In genomic region chr16:23452572-23453337, GRCh38 we compare ENCODE assay signal across 9 cellular contexts. TPM values are rescaled to one million over a fixed set of nuclear protein-coding genes. Genes with fewer than 3 reads are reported as not detected.
DNase-seq lines count a peak whose midpoint lies in the region; ATAC-seq, FAIRE-seq and TF ChIP-seq lines count a peak whose summit lies in the region.
"Had no signal": no experiment of that assay in that cellular context is flagged by ENCODE, and none has a peak within 500 bp of the region (broad histone marks: within the 10 kb centered on the region; RNA-seq: fewer than 3 reads in every experiment).

Gene COG7 (minus strand): TSS chr16:23453189. CDS start chr16:23452994, 195 bp downstream.

- peak within 1 kb of the TSS; percentile 85 to 100 (median 87) for H3K4me3 ChIP-seq in HepG2 (replicated peaks in 1 of 3; ENCODE audit: insufficient read depth in 1 of 3, low read depth in 2 of 3, low read length in 3 of 3)

- H3K27ac Mint-ChIP-seq in activated CD4-positive, alpha-beta memory T cell treated with anti-CD3 and anti-CD28 coated beads for 36 hours: peak within 1 kb of the TSS; percentile 52

- in situ Hi-C loops in HepG2 (cut with HindIII; ENCODE audit: extremely low pct_ligation_motif_present, low pct_unique_long_range_greater_than_20kb): no loop called here

- TF ChIP-seq EP300 in HepG2 (IDR thresholded peaks at IDR 0.05; ENCODE audit: low read depth in 2 of 2, low read length in 2 of 2) (peak in 1 of 2 experiments; percentile 59; a peak in 1 of 4 replicates), HepG2 (CRISPR knock-in tag; IDR thresholded peaks at IDR 0.05; ENCODE audit: borderline replicate concordance) (peak; percentile 43; the same call in 1 of the 2 replicates)

- TSS peak; percentile 79 for BruUV-seq in HepG2 (replicated peaks; lab: Mats Ljungman, UMichigan)

- H3K27me3 Mint-ChIP-seq in activated CD4-positive, alpha-beta memory T cell treated with anti-CD3 and anti-CD28 coated beads for 36 hours: no peaks in the 10 kb centered on the region

- FAIRE-seq in HepG2 (lab: Jason Lieb, UNC): peak; percentile 59
- FAIRE-seq: TTC549 had no signal

- DNase-seq in Ammon's horn (ENCODE audit: low spot score) (peak; percentile 84), NCI-H748 treated with DMSO at 0.1 percent for 48 hours (lab: John Stamatoyannopoulos, UW) (peak; percentile 47), dermis microvascular lymphatic vessel endothelial cell (ENCODE audit: low read depth in 2 of 2) (peak; percentile 80 to 89), HepG2 (ENCODE audit: low spot score) (peak; percentile 87)
- peak; percentile 91 for DNase-seq in activated CD4-positive, alpha-beta memory T cell treated with anti-CD3 and anti-CD28 coated beads for 36 hours
- DNase-seq in stimulated activated CD4-positive, alpha-beta T cell treated with anti-CD3 and anti-CD28 coated beads, Interleukin-2, amount 100 ng/mL, for 4 hours (ENCODE audit: low read depth): peak; percentile 74

- no peaks in the 10 kb centered on the region for H3K9me3 ChIP-seq in HepG2 (ENCODE audit: low read length)

- TF ChIP-seq RAD21 in HepG2 (CRISPR knock-in tag; IDR thresholded peaks at IDR 0.05): peak; percentile 57; the same call in 1 of the 2 replicates

- H3K9ac ChIP-seq in HepG2 (ENCODE audit: insufficient read depth, low read depth, low read length): peak within 1 kb of the TSS; percentile 96

- CTCF ChIA-PET in activated CD4-positive, alpha-beta memory T cell treated with anti-CD3 and anti-CD28 coated beads for 36 hours (lab: Charles Lee): interaction anchor here (0.8 to 3.2 kb wide), 5 partner anchors 8 to 105 kb away, joined by 3 to 32 read pairs (median 4); partner anchors contain the start of genes EARS2 and UBFD1
- CTCF ChIA-PET in HepG2 (lab: Yijun Ruan, JAX; ENCODE audit: low intra/inter-chr PET ratio, low total read pairs): interaction anchor here (1.8 kb wide), 1 partner anchor 18 kb away, joined by 13 read pairs; no protein-coding TSS in a partner anchor

- peaks cover 2% of the 10 kb centered on the region for H3K36me3 Mint-ChIP-seq in activated CD4-positive, alpha-beta memory T cell treated with anti-CD3 and anti-CD28 coated beads for 36 hours

- H3K4me3 Mint-ChIP-seq in activated CD4-positive, alpha-beta memory T cell treated with anti-CD3 and anti-CD28 coated beads for 36 hours: peak within 1 kb of the TSS; percentile 91

- H3K27ac ChIP-seq in HepG2 (ENCODE audit: extremely low read length, insufficient read depth, low read length): peak within 1 kb of the TSS; percentile 90

- POLR2A ChIA-PET in activated CD4-positive, alpha-beta memory T cell treated with anti-CD3 and anti-CD28 coated beads for 36 hours (lab: Charles Lee): interaction anchor here (1.0 to 1.4 kb wide), 3 partner anchors 52 to 105 kb away, joined by 3 to 5 read pairs (median 4); partner anchors contain the start of gene UBFD1
- POLR2A ChIA-PET in HepG2 (lab: Yijun Ruan, JAX): interaction anchor here (0.6 to 1.6 kb wide), 4 partner anchors 8 to 105 kb away, joined by 3 to 5 read pairs (median 4); partner anchors contain the start of genes EARS2 and UBFD1

- H2AFZ ChIP-seq in HepG2 (ENCODE audit: low read length): peak within 1 kb of the TSS; percentile 60

- no peaks in the 10 kb centered on the region for H3K9me3 Mint-ChIP-seq in activated CD4-positive, alpha-beta memory T cell treated with anti-CD3 and anti-CD28 coated beads for 36 hours

- H3K4me2 ChIP-seq in HepG2 (ENCODE audit: low read depth, low read length): peak within 1 kb of the TSS; percentile 92

- peaks cover 2 to 18% of the 10 kb centered on the region in 2 experiments; a peak in 3 of 5 replicates for H3K36me3 ChIP-seq in HepG2 (replicated peaks in 1 of 2; ENCODE audit: control insufficient read depth in 1 of 2, insufficient read depth in 2 of 2, low read length in 2 of 2)

- ATAC-seq in HG03442 (IDR thresholded peaks at IDR 0.05; ENCODE audit: unreplicated experiment) (peak; percentile 85), HepG2 (peak; percentile 94)

- H3K79me2 ChIP-seq in HepG2 (ENCODE audit: insufficient read depth, low read length): peaks cover 28% of the 10 kb centered on the region

- no peaks in the 10 kb centered on the region; a peak in 1 of 5 replicates for H3K27me3 ChIP-seq in HepG2 (ENCODE audit: control insufficient read depth in 1 of 2, insufficient read depth in 2 of 2, low read length in 2 of 2)

- TF ChIP-seq CTCF in HepG2 (CRISPR knock-in tag; IDR thresholded peaks at IDR 0.05): peak; percentile 27

- H3K4me1 ChIP-seq in HepG2 (ENCODE audit: insufficient read depth, low read length): peaks cover 35% of the 10 kb centered on the region

- peaks cover 25% of the 10 kb centered on the region for H3K4me1 Mint-ChIP-seq in activated CD4-positive, alpha-beta memory T cell treated with anti-CD3 and anti-CD28 coated beads for 36 hours (ENCODE audit: low read depth)

- WGBS in HepG2 (ENCODE audit: low lambda C conversion rate): 1% methylated on average over 32 of the region's 57 CpGs

- intact Hi-C loops in activated CD4-positive, alpha-beta memory T cell treated with anti-CD3 and anti-CD28 coated beads for 36 hours (cut with micrococcal nuclease): loop anchor here (1.0 to 2.0 kb wide), 3 partner anchors 52 to 144 kb away; partner anchors contain the start of genes EARS2, NDUFAB1 and UBFD1
- intact Hi-C loops in HepG2 (cut with micrococcal nuclease; ENCODE audit: unreplicated experiment): loop anchor here (2.0 kb wide), 1 partner anchor 104 kb away; the partner anchor contains the start of genes EARS2 and UBFD1

- peak; percentile 35 for TF ChIP-seq POLR2A in GM19193 (IDR thresholded peaks at IDR 0.05; ENCODE audit: extremely low read depth, insufficient read depth, insufficient read length)
- peak; percentile 89 to 98 for TF ChIP-seq POLR2A in HepG2 (IDR thresholded peaks at IDR 0.05; ENCODE audit: insufficient read depth in 1 of 2, low read depth in 2 of 2, low read length in 2 of 2)

- H4K20me1 ChIP-seq in HepG2 (ENCODE audit: insufficient read depth, low read length): peaks cover 9% of the 10 kb centered on the region; the same call in 1 of the 2 replicates

TF ChIP-seq in HepG2, 621 proteins besides CTCF, POLR2A, EP300 and RAD21 (continues in another document):
- TF ChIP-seq, protein P1, sequence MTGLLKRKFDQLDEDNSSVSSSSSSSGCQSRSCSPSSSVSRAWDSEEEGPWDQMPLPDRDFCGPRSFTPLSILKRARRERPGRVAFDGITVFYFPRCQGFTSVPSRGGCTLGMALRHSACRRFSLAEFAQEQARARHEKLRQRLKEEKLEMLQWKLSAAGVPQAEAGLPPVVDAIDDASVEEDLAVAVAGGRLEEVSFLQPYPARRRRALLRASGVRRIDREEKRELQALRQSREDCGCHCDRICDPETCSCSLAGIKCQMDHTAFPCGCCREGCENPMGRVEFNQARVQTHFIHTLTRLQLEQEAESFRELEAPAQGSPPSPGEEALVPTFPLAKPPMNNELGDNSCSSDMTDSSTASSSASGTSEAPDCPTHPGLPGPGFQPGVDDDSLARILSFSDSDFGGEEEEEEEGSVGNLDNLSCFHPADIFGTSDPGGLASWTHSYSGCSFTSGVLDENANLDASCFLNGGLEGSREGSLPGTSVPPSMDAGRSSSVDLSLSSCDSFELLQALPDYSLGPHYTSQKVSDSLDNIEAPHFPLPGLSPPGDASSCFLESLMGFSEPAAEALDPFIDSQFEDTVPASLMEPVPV (CRISPR knock-in tag; IDR thresholded peaks at IDR 0.05): peak; percentile 95; the same call in 1 of the 2 replicates
- TF ChIP-seq ZNF639 (CRISPR knock-in tag; conservative IDR thresholded peaks at IDR 0.05) (peak; percentile 90), CCDC6 (CRISPR knock-in tag; IDR thresholded peaks at IDR 0.05) (peak; percentile 99), SPEN (CRISPR knock-in tag; IDR thresholded peaks at IDR 0.05; ENCODE audit: low read depth) (peak; percentile 96)

RNA-seq across cellular contexts. Expression of gene COG7, which starts in this region (rescaled TPM):
- 10 to 100 TPM; 17.0 to 18.1 TPM for total RNA-seq in activated CD4-positive, alpha-beta memory T cell treated with anti-CD3 and anti-CD28 coated beads for 36 hours
- total RNA-seq in dermis microvascular lymphatic vessel endothelial cell (7.6 and 13.7 TPM in 2 replicates), HepG2 (2016; rRNA removed; fragmentation: Illumina TruSeq; extraction: Trizol) (12.6 and 15.4 TPM in 2 replicates)
- 9.2 and 9.5 TPM in 2 replicates for total RNA-seq in HepG2 (2016; cell fraction: cytosol; rRNA removed; fragmentation: Illumina TruSeq; extraction: Trizol; ENCODE audit: low read depth)
- 14.1 and 14.7 TPM in 2 replicates for total RNA-seq in HepG2 (2016; cell fraction: insoluble cytoplasmic fraction; rRNA removed; fragmentation: Illumina TruSeq; extraction: Trizol)
- 8.1 and 9.4 TPM in 2 replicates for total RNA-seq in HepG2 (2016; cell fraction: membrane; rRNA removed; fragmentation: Illumina TruSeq; extraction: Trizol)
- total RNA-seq in HepG2 (2016; cell fraction: nucleus; rRNA removed; fragmentation: Illumina TruSeq; extraction: Trizol): 16.3 and 18.0 TPM in 2 replicates
- 51.0 and 54.5 TPM in 2 replicates for polyA plus RNA-seq in HepG2 (2011; rRNA removed)
- polyA plus RNA-seq in HepG2 (2011; cell fraction: cytosol; rRNA removed): 32.5 and 55.6 TPM in 2 replicates
- polyA plus RNA-seq in HepG2 (2011; cell fraction: nucleus; rRNA removed): 105 and 118 TPM in 2 replicates
- polyA plus RNA-seq in HepG2 (2012): 18.4 and 20.0 TPM in 2 replicates
- 1.5 and 2.3 TPM in 2 replicates for polyA plus RNA-seq in HepG2 (2016; cell fraction: cytosol; fragmentation: Illumina TruSeq; extraction: Trizol; ENCODE audit: low read depth)
- polyA plus RNA-seq in HepG2 (2016; cell fraction: insoluble cytoplasmic fraction; fragmentation: Illumina TruSeq; extraction: Trizol; ENCODE audit: low read depth): 22.3 and 23.7 TPM in 2 replicates
- 3.7 and 4.9 TPM in 2 replicates for polyA plus RNA-seq in HepG2 (2016; cell fraction: membrane; fragmentation: Illumina TruSeq; extraction: Trizol; ENCODE audit: low read depth)
- polyA plus RNA-seq in HepG2 (2016; cell fraction: nucleus; fragmentation: Illumina TruSeq; extraction: Trizol; ENCODE audit: insufficient read depth, low read depth): 47.6 and 49.5 TPM in 2 replicates
- polyA minus RNA-seq in HepG2 (2011; rRNA and poly(A)+ RNA removed; ENCODE audit: low replicate concordance): 44.8 and 70.9 TPM in 2 replicates
- 14.6 and 17.4 TPM in 2 replicates for polyA minus RNA-seq in HepG2 (2011; cell fraction: cytosol; rRNA and poly(A)+ RNA removed)
- 42.8 and 50.6 TPM in 2 replicates for polyA minus RNA-seq in HepG2 (2011; cell fraction: nucleus; rRNA and poly(A)+ RNA removed)

Comparison
In these comparisons a context has a peak if more than half of its experiments do, and no peak if none do; other contexts are left out.
1. Peak in every context shown above with its lines: DNase-seq, ATAC-seq, H3K4me3 ChIP-seq and H3K27ac ChIP-seq.